Comparison of ENCODE assay signal across 1 cellular context in the genomic region with DNA sequence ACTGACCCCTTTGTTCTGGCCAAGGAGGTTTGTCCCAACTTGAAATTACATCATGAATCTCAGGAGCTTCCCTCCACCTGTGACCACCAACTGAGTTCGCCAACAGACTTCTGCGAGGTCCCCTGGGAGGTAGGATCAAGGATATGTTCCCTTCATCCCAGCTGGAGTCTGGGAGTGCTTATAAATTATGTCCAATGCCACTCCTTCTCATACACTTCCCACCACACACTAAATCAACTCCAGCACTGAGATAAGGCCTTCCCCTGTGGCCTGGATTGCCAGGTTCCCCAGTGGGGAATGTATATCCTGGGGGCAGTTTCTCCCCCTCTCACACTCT.
TF ChIP-seq lines count a peak whose summit lies in the region.

No MANE protein-coding gene starts in this region.

TF ChIP-seq in GM23338, 12 proteins besides CTCF, POLR2A, EP300 and RAD21 (continued from another document):
- TF ChIP-seq, protein P1, sequence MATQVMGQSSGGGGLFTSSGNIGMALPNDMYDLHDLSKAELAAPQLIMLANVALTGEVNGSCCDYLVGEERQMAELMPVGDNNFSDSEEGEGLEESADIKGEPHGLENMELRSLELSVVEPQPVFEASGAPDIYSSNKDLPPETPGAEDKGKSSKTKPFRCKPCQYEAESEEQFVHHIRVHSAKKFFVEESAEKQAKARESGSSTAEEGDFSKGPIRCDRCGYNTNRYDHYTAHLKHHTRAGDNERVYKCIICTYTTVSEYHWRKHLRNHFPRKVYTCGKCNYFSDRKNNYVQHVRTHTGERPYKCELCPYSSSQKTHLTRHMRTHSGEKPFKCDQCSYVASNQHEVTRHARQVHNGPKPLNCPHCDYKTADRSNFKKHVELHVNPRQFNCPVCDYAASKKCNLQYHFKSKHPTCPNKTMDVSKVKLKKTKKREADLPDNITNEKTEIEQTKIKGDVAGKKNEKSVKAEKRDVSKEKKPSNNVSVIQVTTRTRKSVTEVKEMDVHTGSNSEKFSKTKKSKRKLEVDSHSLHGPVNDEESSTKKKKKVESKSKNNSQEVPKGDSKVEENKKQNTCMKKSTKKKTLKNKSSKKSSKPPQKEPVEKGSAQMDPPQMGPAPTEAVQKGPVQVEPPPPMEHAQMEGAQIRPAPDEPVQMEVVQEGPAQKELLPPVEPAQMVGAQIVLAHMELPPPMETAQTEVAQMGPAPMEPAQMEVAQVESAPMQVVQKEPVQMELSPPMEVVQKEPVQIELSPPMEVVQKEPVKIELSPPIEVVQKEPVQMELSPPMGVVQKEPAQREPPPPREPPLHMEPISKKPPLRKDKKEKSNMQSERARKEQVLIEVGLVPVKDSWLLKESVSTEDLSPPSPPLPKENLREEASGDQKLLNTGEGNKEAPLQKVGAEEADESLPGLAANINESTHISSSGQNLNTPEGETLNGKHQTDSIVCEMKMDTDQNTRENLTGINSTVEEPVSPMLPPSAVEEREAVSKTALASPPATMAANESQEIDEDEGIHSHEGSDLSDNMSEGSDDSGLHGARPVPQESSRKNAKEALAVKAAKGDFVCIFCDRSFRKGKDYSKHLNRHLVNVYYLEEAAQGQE (IDR thresholded peaks at IDR 0.05; ENCODE audit: unreplicated experiment), result no peak
- TF ChIP-seq JUNB (IDR thresholded peaks at IDR 0.05; ENCODE audit: unreplicated experiment) (no peak), POLR2AphosphoS5 (IDR thresholded peaks at IDR 0.05; ENCODE audit: low read depth) (no peak), ZNF114 (CRISPR knock-in tag; IDR thresholded peaks at IDR 0.05) (no peak)
- TF ChIP-seq, protein P2, sequence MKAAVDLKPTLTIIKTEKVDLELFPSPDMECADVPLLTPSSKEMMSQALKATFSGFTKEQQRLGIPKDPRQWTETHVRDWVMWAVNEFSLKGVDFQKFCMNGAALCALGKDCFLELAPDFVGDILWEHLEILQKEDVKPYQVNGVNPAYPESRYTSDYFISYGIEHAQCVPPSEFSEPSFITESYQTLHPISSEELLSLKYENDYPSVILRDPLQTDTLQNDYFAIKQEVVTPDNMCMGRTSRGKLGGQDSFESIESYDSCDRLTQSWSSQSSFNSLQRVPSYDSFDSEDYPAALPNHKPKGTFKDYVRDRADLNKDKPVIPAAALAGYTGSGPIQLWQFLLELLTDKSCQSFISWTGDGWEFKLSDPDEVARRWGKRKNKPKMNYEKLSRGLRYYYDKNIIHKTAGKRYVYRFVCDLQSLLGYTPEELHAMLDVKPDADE (IDR thresholded peaks at IDR 0.05), result no peak
